In the genomic region with DNA sequence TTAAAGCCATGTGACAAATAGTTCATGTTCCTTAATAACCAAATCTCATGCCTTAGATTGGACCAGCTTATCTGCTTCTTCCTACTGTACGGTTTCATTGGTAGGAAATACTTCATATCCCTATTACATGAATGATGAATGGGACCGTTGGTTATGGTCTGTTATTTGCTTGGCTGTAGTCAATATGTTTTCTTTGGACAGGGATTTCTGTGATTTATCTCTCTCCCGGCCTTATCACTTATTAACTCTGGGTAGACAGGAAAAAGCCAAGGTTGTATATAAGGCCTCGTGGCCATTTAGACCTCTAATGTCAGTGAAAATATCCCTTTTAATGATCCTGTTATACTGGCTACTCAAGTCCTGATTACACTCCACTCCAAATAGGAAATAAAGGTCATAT, we compare ENCODE assay signal across 15 cellular contexts.
"Had no signal": no experiment of that assay in that cellular context is flagged by ENCODE, and none has a peak within 500 bp of the region (broad histone marks: within the 10 kb centered on the region; RNA-seq: fewer than 3 reads in every experiment).

No MANE protein-coding gene starts in this region.

- H2AFZ ChIP-seq: hepatocyte had no signal

- H3K27ac Mint-ChIP-seq: activated CD8-positive, alpha-beta memory T cell treated with anti-CD3 and anti-CD28 coated beads, Interleukin-2, amount 10 ng/mL, durations not matched to agents 7 days and 5 days; activated naive CD8-positive, alpha-beta T cell; natural killer cell treated with Interleukin-12 subunit alpha and Interleukin-12 subunit beta and Interleukin-15 and Interleukin-18, amount 100 ng/mL, for 72 hours; stimulated activated naive CD8-positive, alpha-beta T cell treated with anti-CD3 and anti-CD28 coated beads, Interleukin-15, amount 100 ng/mL, for 72 hours had no signal

- H3K4me2 ChIP-seq: hepatocyte had no signal

- H3K4me3 ChIP-seq: hepatocyte, thyroid gland, vagina had no signal

- H3K27me3 Mint-ChIP-seq: activated naive CD8-positive, alpha-beta T cell; stimulated activated naive CD8-positive, alpha-beta T cell treated with anti-CD3 and anti-CD28 coated beads, Interleukin-15, amount 100 ng/mL, for 72 hours had no signal

- H3K36me3 Mint-ChIP-seq: activated CD8-positive, alpha-beta memory T cell treated with anti-CD3 and anti-CD28 coated beads, Interleukin-2, amount 10 ng/mL, durations not matched to agents 7 days and 5 days; activated naive CD8-positive, alpha-beta T cell; natural killer cell treated with Interleukin-12 subunit alpha and Interleukin-12 subunit beta and Interleukin-15 and Interleukin-18, amount 100 ng/mL, for 72 hours had no signal

- H3K9me3 ChIP-seq: thyroid gland, vagina had no signal

- ATAC-seq: activated CD4-positive, CD25-positive, alpha-beta regulatory T cell treated with anti-CD3 and anti-CD28 coated beads, Interleukin-2, amount 50 U/mL, for 24 hours; activated CD8-positive, alpha-beta memory T cell treated with anti-CD3 and anti-CD28 coated beads, Interleukin-2, amount 10 ng/mL, durations not matched to agents 7 days and 5 days; activated T-cell treated with anti-CD3 and anti-CD28 coated beads, Interleukin-2, amount 50 U/mL, for 4 hours; natural killer cell treated with Interleukin-12 subunit alpha and Interleukin-12 subunit beta and Interleukin-15 and Interleukin-18, amount 100 ng/mL, for 72 hours; stimulated activated naive CD8-positive, alpha-beta T cell treated with anti-CD3 and anti-CD28 coated beads, Interleukin-15, amount 100 ng/mL, for 72 hours had no signal

- H3K4me1 Mint-ChIP-seq: stimulated activated naive CD8-positive, alpha-beta T cell treated with anti-CD3 and anti-CD28 coated beads, Interleukin-15, amount 100 ng/mL, for 72 hours had no signal

- H3K4me3 Mint-ChIP-seq: activated CD8-positive, alpha-beta memory T cell treated with anti-CD3 and anti-CD28 coated beads, Interleukin-2, amount 10 ng/mL, durations not matched to agents 7 days and 5 days; activated naive CD8-positive, alpha-beta T cell; activated T-cell treated with anti-CD3 and anti-CD28 coated beads, Interleukin-2, amount 50 U/mL, for 4 hours; natural killer cell treated with Interleukin-12 subunit alpha and Interleukin-12 subunit beta and Interleukin-15 and Interleukin-18, amount 100 ng/mL, for 72 hours; stimulated activated naive CD8-positive, alpha-beta T cell treated with anti-CD3 and anti-CD28 coated beads, Interleukin-15, amount 100 ng/mL, for 72 hours had no signal

- H3K9me3 Mint-ChIP-seq: activated T-cell treated with anti-CD3 and anti-CD28 coated beads, Interleukin-2, amount 50 U/mL, for 4 hours; natural killer cell treated with Interleukin-12 subunit alpha and Interleukin-12 subunit beta and Interleukin-15 and Interleukin-18, amount 100 ng/mL, for 72 hours; stimulated activated naive CD8-positive, alpha-beta T cell treated with anti-CD3 and anti-CD28 coated beads, Interleukin-15, amount 100 ng/mL, for 72 hours had no signal

- H3K27ac ChIP-seq: hepatocyte, thyroid gland had no signal

- H3K79me2 ChIP-seq: hepatocyte had no signal

- H3K36me3 ChIP-seq: thyroid gland, vagina had no signal

- DNase-seq: activated CD8-positive, alpha-beta memory T cell treated with anti-CD3 and anti-CD28 coated beads, Interleukin-2, amount 10 ng/mL, durations not matched to agents 7 days and 5 days; activated effector memory CD4-positive, alpha-beta T cell treated with anti-CD3 and anti-CD28 coated beads, Interleukin-2, amount 50 U/mL, for 16 hours; activated T-cell treated with anti-CD3 and anti-CD28 coated beads, Interleukin-2, amount 50 U/mL, for 4 hours; effector CD4-positive, alpha-beta T cell; occipital lobe; stimulated activated CD4-positive, alpha-beta T cell treated with anti-CD3 and anti-CD28 coated beads, Interleukin-15, amount 100 ng/mL, for 24 hours; stimulated activated CD4-positive, alpha-beta T cell treated with anti-CD3 and anti-CD28 coated beads, Interleukin-4, amount 100 ng/mL, for 4 hours; stimulated activated naive CD8-positive, alpha-beta T cell treated with anti-CD3 and anti-CD28 coated beads, Interleukin-15, amount 100 ng/mL, for 72 hours; T-helper 2 cell; thyroid gland had no signal

- H3K27me3 ChIP-seq: hepatocyte, thyroid gland, vagina had no signal
